1 cellular context compared by ENCODE assay signal in genomic region chr6:161138545-161139303, GRCh38.
TF ChIP-seq lines count a peak whose summit lies in the region.

No MANE protein-coding gene starts in this region.

TF ChIP-seq in WTC11, 78 proteins besides CTCF, POLR2A, EP300 and RAD21 (continued from another document):
- TF ChIP-seq IRF1 (CRISPR knock-in tag; IDR thresholded peaks at IDR 0.05): no peak
- TF ChIP-seq TCF7 (CRISPR knock-in tag; IDR thresholded peaks at IDR 0.05; ENCODE audit: low read depth): no peak
- TF ChIP-seq FOXK1 (CRISPR knock-in tag; IDR thresholded peaks at IDR 0.05): no peak
- no peak for TF ChIP-seq TEAD1 (CRISPR knock-in tag; IDR thresholded peaks at IDR 0.05)
- TF ChIP-seq ZBTB21 (CRISPR knock-in tag; IDR thresholded peaks at IDR 0.05; ENCODE audit: borderline replicate concordance): no peak
